In the genomic region with DNA sequence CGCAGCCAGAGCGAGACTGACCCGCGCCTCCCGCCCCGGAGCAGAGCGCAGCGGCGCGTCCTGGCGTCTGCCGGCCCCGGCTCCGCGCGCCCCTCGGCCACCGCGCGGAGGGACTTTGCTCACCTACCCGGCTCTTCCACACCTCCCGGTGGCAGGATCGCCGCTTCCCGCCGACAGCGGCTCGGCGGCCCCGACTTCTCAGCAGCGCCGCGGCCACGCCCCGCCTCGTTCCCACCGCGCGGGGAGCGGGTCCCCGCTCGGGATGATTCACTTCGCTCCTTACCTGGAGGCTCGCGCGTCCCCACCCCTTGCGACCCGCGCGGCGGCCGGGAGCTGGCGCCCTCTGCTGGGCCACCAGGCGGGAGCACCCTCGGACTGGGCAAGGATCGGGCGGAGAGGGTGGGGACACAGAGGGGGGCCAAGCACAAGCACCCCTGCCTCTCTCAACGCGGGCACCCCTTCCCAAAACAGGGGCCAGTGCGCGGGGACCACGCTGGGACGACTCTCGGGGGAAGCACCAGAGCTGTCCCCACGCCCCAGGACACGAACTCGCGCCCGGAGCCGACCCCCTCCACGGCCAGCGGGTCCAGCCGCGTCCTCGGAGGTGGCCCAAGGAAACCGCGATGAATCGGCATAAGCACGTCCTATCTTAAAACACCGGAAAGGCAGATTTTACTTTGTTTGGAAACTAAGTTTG, we compare ENCODE assay signal across 1 cellular context.
TF ChIP-seq lines count a peak whose summit lies in the region.

No MANE protein-coding gene starts in this region.

TF ChIP-seq in HepG2, 621 proteins besides CTCF, POLR2A, EP300 and RAD21 (continued from another document and continues in another):
- TF ChIP-seq ZMYM3 (CRISPR knock-in tag; IDR thresholded peaks at IDR 0.05) = peak; percentile 69; the same call in 1 of the 2 replicates
- no peak for TF ChIP-seq SMARCE1 (IDR thresholded peaks at IDR 0.05; ENCODE audit: borderline replicate concordance)
- TF ChIP-seq SMAD1 (CRISPR knock-in tag; IDR thresholded peaks at IDR 0.05; ENCODE audit: borderline replicate concordance, low read depth) = no peak
- TF ChIP-seq MYC (CRISPR knock-in tag; IDR thresholded peaks at IDR 0.05; ENCODE audit: borderline replicate concordance) = peak; percentile 53
- TF ChIP-seq MIER2 (CRISPR knock-in tag; IDR thresholded peaks at IDR 0.05) = no peak
- peak; percentile 59; the same call in 1 of the 2 replicates for TF ChIP-seq TARDBP (CRISPR knock-in tag; IDR thresholded peaks at IDR 0.05)
- TF ChIP-seq, protein P1, sequence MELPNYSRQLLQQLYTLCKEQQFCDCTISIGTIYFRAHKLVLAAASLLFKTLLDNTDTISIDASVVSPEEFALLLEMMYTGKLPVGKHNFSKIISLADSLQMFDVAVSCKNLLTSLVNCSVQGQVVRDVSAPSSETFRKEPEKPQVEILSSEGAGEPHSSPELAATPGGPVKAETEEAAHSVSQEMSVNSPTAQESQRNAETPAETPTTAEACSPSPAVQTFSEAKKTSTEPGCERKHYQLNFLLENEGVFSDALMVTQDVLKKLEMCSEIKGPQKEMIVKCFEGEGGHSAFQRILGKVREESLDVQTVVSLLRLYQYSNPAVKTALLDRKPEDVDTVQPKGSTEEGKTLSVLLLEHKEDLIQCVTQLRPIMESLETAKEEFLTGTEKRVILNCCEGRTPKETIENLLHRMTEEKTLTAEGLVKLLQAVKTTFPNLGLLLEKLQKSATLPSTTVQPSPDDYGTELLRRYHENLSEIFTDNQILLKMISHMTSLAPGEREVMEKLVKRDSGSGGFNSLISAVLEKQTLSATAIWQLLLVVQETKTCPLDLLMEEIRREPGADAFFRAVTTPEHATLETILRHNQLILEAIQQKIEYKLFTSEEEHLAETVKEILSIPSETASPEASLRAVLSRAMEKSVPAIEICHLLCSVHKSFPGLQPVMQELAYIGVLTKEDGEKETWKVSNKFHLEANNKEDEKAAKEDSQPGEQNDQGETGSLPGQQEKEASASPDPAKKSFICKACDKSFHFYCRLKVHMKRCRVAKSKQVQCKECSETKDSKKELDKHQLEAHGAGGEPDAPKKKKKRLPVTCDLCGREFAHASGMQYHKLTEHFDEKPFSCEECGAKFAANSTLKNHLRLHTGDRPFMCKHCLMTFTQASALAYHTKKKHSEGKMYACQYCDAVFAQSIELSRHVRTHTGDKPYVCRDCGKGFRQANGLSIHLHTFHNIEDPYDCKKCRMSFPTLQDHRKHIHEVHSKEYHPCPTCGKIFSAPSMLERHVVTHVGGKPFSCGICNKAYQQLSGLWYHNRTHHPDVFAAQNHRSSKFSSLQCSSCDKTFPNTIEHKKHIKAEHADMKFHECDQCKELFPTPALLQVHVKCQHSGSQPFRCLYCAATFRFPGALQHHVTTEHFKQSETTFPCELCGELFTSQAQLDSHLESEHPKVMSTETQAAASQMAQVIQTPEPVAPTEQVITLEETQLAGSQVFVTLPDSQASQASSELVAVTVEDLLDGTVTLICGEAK (IDR thresholded peaks at IDR 0.05) = no peak
- TF ChIP-seq, protein P1 (CRISPR knock-in tag; IDR thresholded peaks at IDR 0.05) = peak; percentile 35; the same call in 1 of the 2 replicates
- TF ChIP-seq SP1 (IDR thresholded peaks at IDR 0.05) = no peak
- TF ChIP-seq SP1 (CRISPR knock-in tag; IDR thresholded peaks at IDR 0.05) = 0 out of 2 replicates have a peak, but pooled peaks have one; percentile 23
- TF ChIP-seq, protein P2, sequence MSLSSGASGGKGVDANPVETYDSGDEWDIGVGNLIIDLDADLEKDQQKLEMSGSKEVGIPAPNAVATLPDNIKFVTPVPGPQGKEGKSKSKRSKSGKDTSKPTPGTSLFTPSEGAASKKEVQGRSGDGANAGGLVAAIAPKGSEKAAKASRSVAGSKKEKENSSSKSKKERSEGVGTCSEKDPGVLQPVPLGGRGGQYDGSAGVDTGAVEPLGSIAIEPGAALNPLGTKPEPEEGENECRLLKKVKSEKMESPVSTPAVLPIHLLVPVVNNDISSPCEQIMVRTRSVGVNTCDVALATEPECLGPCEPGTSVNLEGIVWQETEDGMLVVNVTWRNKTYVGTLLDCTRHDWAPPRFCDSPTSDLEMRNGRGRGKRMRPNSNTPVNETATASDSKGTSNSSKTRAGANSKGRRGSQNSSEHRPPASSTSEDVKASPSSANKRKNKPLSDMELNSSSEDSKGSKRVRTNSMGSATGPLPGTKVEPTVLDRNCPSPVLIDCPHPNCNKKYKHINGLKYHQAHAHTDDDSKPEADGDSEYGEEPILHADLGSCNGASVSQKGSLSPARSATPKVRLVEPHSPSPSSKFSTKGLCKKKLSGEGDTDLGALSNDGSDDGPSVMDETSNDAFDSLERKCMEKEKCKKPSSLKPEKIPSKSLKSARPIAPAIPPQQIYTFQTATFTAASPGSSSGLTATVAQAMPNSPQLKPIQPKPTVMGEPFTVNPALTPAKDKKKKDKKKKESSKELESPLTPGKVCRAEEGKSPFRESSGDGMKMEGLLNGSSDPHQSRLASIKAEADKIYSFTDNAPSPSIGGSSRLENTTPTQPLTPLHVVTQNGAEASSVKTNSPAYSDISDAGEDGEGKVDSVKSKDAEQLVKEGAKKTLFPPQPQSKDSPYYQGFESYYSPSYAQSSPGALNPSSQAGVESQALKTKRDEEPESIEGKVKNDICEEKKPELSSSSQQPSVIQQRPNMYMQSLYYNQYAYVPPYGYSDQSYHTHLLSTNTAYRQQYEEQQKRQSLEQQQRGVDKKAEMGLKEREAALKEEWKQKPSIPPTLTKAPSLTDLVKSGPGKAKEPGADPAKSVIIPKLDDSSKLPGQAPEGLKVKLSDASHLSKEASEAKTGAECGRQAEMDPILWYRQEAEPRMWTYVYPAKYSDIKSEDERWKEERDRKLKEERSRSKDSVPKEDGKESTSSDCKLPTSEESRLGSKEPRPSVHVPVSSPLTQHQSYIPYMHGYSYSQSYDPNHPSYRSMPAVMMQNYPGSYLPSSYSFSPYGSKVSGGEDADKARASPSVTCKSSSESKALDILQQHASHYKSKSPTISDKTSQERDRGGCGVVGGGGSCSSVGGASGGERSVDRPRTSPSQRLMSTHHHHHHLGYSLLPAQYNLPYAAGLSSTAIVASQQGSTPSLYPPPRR (CRISPR knock-in tag; IDR thresholded peaks at IDR 0.05; ENCODE audit: borderline replicate concordance) = 0 out of 2 replicates have a peak, but pooled peaks have one; percentile 23
- TF ChIP-seq ZNF670 (CRISPR knock-in tag; IDR thresholded peaks at IDR 0.05; ENCODE audit: borderline replicate concordance) = peak; percentile 75
- peak; percentile 34 for TF ChIP-seq ZNF883 (CRISPR knock-in tag; IDR thresholded peaks at IDR 0.05; ENCODE audit: not compliant biosample characterization)
- TF ChIP-seq, protein P3, sequence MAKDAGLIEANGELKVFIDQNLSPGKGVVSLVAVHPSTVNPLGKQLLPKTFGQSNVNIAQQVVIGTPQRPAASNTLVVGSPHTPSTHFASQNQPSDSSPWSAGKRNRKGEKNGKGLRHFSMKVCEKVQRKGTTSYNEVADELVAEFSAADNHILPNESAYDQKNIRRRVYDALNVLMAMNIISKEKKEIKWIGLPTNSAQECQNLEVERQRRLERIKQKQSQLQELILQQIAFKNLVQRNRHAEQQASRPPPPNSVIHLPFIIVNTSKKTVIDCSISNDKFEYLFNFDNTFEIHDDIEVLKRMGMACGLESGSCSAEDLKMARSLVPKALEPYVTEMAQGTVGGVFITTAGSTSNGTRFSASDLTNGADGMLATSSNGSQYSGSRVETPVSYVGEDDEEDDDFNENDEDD (CRISPR knock-in tag; IDR thresholded peaks at IDR 0.05; ENCODE audit: borderline replicate concordance) = peak; percentile 37; the same call in 1 of the 2 replicates
- TF ChIP-seq ZNF598 (CRISPR knock-in tag; IDR thresholded peaks at IDR 0.05; ENCODE audit: borderline replicate concordance) = peak; percentile 32; the same call in 1 of the 2 replicates
- TF ChIP-seq SPEN (CRISPR knock-in tag; IDR thresholded peaks at IDR 0.05; ENCODE audit: low read depth) = peak; percentile 68; the same call in 1 of the 2 replicates
- TF ChIP-seq ZNF331 (CRISPR knock-in tag; IDR thresholded peaks at IDR 0.05) = peak; percentile 71; the same call in 1 of the 2 replicates
- TF ChIP-seq MIXL1 (CRISPR knock-in tag; IDR thresholded peaks at IDR 0.05) = peak; percentile 15; the same call in 1 of the 2 replicates
- TF ChIP-seq FLYWCH1 (CRISPR knock-in tag; IDR thresholded peaks at IDR 0.05) = no peak
- TF ChIP-seq CCDC6 (CRISPR knock-in tag; IDR thresholded peaks at IDR 0.05) = peak; percentile 83
- TF ChIP-seq, protein P4, sequence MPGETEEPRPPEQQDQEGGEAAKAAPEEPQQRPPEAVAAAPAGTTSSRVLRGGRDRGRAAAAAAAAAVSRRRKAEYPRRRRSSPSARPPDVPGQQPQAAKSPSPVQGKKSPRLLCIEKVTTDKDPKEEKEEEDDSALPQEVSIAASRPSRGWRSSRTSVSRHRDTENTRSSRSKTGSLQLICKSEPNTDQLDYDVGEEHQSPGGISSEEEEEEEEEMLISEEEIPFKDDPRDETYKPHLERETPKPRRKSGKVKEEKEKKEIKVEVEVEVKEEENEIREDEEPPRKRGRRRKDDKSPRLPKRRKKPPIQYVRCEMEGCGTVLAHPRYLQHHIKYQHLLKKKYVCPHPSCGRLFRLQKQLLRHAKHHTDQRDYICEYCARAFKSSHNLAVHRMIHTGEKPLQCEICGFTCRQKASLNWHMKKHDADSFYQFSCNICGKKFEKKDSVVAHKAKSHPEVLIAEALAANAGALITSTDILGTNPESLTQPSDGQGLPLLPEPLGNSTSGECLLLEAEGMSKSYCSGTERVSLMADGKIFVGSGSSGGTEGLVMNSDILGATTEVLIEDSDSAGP (CRISPR knock-in tag; IDR thresholded peaks at IDR 0.05; ENCODE audit: borderline replicate concordance) = peak; percentile 63; the same call in 1 of the 2 replicates
- peak; percentile 34; the same call in 1 of the 2 replicates for TF ChIP-seq RFXAP (CRISPR knock-in tag; IDR thresholded peaks at IDR 0.05; ENCODE audit: borderline replicate concordance)
- TF ChIP-seq FOXO1 (CRISPR knock-in tag; IDR thresholded peaks at IDR 0.05) = no peak; the same call in 1 of the 2 replicates
- no peak for TF ChIP-seq IKZF1 (IDR thresholded peaks at IDR 0.05)
- TF ChIP-seq, protein P5, sequence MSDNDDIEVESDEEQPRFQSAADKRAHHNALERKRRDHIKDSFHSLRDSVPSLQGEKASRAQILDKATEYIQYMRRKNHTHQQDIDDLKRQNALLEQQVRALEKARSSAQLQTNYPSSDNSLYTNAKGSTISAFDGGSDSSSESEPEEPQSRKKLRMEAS (IDR thresholded peaks at IDR 0.05) = peak; percentile 34; the same call in 1 of the 2 replicates
- TF ChIP-seq CEBPG (CRISPR knock-in tag; IDR thresholded peaks at IDR 0.05) = 0 out of 2 replicates have a peak, but pooled peaks have one; percentile 15
- TF ChIP-seq, protein P6, sequence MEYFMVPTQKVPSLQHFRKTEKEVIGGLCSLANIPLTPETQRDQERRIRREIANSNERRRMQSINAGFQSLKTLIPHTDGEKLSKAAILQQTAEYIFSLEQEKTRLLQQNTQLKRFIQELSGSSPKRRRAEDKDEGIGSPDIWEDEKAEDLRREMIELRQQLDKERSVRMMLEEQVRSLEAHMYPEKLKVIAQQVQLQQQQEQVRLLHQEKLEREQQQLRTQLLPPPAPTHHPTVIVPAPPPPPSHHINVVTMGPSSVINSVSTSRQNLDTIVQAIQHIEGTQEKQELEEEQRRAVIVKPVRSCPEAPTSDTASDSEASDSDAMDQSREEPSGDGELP (IDR thresholded peaks at IDR 0.05; ENCODE audit: borderline replicate concordance, low read depth) = peak; percentile 46; the same call in 1 of the 2 replicates
- TF ChIP-seq ATF7 (IDR thresholded peaks at IDR 0.05) = no peak
- peak; percentile 42; the same call in 1 of the 2 replicates for TF ChIP-seq ATF7 (CRISPR knock-in tag; IDR thresholded peaks at IDR 0.05)
- peak; percentile 80 for TF ChIP-seq YEATS4 (CRISPR knock-in tag; IDR thresholded peaks at IDR 0.05; ENCODE audit: borderline replicate concordance)
- TF ChIP-seq RXRB (CRISPR knock-in tag; IDR thresholded peaks at IDR 0.05; ENCODE audit: borderline replicate concordance) = peak; percentile 39; the same call in 1 of the 2 replicates
- peak; percentile 79; the same call in 1 of the 2 replicates for TF ChIP-seq SMYD3 (CRISPR knock-in tag; IDR thresholded peaks at IDR 0.05)
- TF ChIP-seq REPIN1 (CRISPR knock-in tag; IDR thresholded peaks at IDR 0.05; ENCODE audit: borderline replicate concordance, low read depth) = peak; percentile 90
- TF ChIP-seq ZSCAN22 (CRISPR knock-in tag; IDR thresholded peaks at IDR 0.05) = no peak
- TF ChIP-seq SIN3B (IDR thresholded peaks at IDR 0.05; ENCODE audit: low read length) = no peak
- peak; percentile 88 for TF ChIP-seq ZNF607 (CRISPR knock-in tag; IDR thresholded peaks at IDR 0.05; ENCODE audit: borderline replicate concordance)
- TF ChIP-seq, protein P7, sequence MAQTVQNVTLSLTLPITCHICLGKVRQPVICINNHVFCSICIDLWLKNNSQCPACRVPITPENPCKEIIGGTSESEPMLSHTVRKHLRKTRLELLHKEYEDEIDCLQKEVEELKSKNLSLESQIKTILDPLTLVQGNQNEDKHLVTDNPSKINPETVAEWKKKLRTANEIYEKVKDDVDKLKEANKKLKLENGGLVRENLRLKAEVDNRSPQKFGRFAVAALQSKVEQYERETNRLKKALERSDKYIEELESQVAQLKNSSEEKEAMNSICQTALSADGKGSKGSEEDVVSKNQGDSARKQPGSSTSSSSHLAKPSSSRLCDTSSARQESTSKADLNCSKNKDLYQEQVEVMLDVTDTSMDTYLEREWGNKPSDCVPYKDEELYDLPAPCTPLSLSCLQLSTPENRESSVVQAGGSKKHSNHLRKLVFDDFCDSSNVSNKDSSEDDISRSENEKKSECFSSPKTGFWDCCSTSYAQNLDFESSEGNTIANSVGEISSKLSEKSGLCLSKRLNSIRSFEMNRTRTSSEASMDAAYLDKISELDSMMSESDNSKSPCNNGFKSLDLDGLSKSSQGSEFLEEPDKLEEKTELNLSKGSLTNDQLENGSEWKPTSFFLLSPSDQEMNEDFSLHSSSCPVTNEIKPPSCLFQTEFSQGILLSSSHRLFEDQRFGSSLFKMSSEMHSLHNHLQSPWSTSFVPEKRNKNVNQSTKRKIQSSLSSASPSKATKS (CRISPR knock-in tag; IDR thresholded peaks at IDR 0.05) = no peak
